Comparison of ENCODE assay signal across 8 cellular contexts in genomic region chr5:110086658-110087388, GRCh38.
DNase-seq lines count a peak whose midpoint lies in the region; ATAC-seq and TF ChIP-seq lines count a peak whose summit lies in the region.

No MANE protein-coding gene starts in this region.

- peaks cover 38% of the 10 kb centered on the region for H3K4me1 Mint-ChIP-seq in activated CD8-positive, alpha-beta T cell treated with anti-CD3 and anti-CD28 coated beads for 36 hours (ENCODE audit: low read depth)

- ATAC-seq in activated CD8-positive, alpha-beta T cell treated with anti-CD3 and anti-CD28 coated beads for 36 hours = peak; percentile 89
- ATAC-seq in HG02759 (IDR thresholded peaks at IDR 0.05; ENCODE audit: unreplicated experiment) = no peak

- H3K4me3 Mint-ChIP-seq in activated CD8-positive, alpha-beta T cell treated with anti-CD3 and anti-CD28 coated beads for 36 hours = peak overlapping the region; percentile 42

- no peaks in the 10 kb centered on the region for H3K27me3 Mint-ChIP-seq in activated CD8-positive, alpha-beta T cell treated with anti-CD3 and anti-CD28 coated beads for 36 hours

- no peaks in the 10 kb centered on the region for H3K36me3 Mint-ChIP-seq in activated CD8-positive, alpha-beta T cell treated with anti-CD3 and anti-CD28 coated beads for 36 hours (ENCODE audit: low read depth)

- CTCF ChIA-PET in activated CD8-positive, alpha-beta T cell treated with anti-CD3 and anti-CD28 coated beads for 36 hours (lab: Charles Lee) = interaction anchor here (1.1 to 1.2 kb wide), 2 partner anchors 13 to 165 kb away, joined by 3 to 4 read pairs; no protein-coding TSS in a partner anchor

- peak overlapping the region; percentile 89 for H3K27ac Mint-ChIP-seq in activated CD8-positive, alpha-beta T cell treated with anti-CD3 and anti-CD28 coated beads for 36 hours

- TF ChIP-seq CTCF in activated CD8-positive, alpha-beta T cell treated with anti-CD3 and anti-CD28 coated beads for 36 hours (IDR thresholded peaks at IDR 0.05) = no peak

- POLR2A ChIA-PET in activated CD8-positive, alpha-beta T cell treated with anti-CD3 and anti-CD28 coated beads for 36 hours (lab: Charles Lee) = interaction anchor here (0.5 kb wide), 1 partner anchor 10 kb away, joined by 3 read pairs; no protein-coding TSS in a partner anchor

- intact Hi-C loops in activated CD8-positive, alpha-beta T cell treated with anti-CD3 and anti-CD28 coated beads for 36 hours (cut with micrococcal nuclease) = loop anchor here (5.0 kb wide), 1 partner anchor 35 kb away; no protein-coding TSS in a partner anchor

- no peaks in the 10 kb centered on the region for H3K9me3 Mint-ChIP-seq in activated CD8-positive, alpha-beta T cell treated with anti-CD3 and anti-CD28 coated beads for 36 hours

- DNase-seq in HT1080 (ENCODE audit: low read depth) (peak; percentile 74), glomerular visceral epithelial cell (ENCODE audit: extremely low spot score) (peak; percentile 83), ecto neural progenitor cell (ENCODE audit: low spot score) (no peak), NCI-H1092 treated with DMSO at 0.1 percent for 48 hours (lab: John Stamatoyannopoulos, UW) (no peak), DMS153 (lab: John Stamatoyannopoulos, UW) (no peak)
- DNase-seq in activated CD8-positive, alpha-beta T cell treated with anti-CD3 and anti-CD28 coated beads for 36 hours = peak; percentile 84
- peak; percentile 38 to 54 (median 40) for DNase-seq in stimulated activated CD4-positive, alpha-beta T cell treated with anti-CD3 and anti-CD28 coated beads, TNF-alpha, amount 100 ng/mL, for 24 hours (ENCODE audit: low read depth in 3 of 3)

Comparison
In these comparisons a context has a peak if more than half of its experiments do, and no peak if none do; other contexts are left out.
1. DNase-seq: peak in HT1080 (single experiment), activated CD8-positive, alpha-beta T cell treated with anti-CD3 and anti-CD28 coated beads for 36 hours (single experiment), glomerular visceral epithelial cell (single experiment) and stimulated activated CD4-positive, alpha-beta T cell treated with anti-CD3 and anti-CD28 coated beads, TNF-alpha, amount 100 ng/mL, for 24 hours (3 of 3); none in ecto neural progenitor cell (single experiment), NCI-H1092 treated with DMSO at 0.1 percent for 48 hours (single experiment) and DMS153 (single experiment).